In genomic region chr5:34628373-34628772, GRCh38 we compare ENCODE assay signal across 19 cellular contexts. TPM values are rescaled to one million over a fixed set of nuclear protein-coding genes. Genes with fewer than 3 reads are reported as not detected.
DNase-seq lines count a peak whose midpoint lies in the region; ATAC-seq, FAIRE-seq and TF ChIP-seq lines count a peak whose summit lies in the region.
"Had no signal": no experiment of that assay in that cellular context is flagged by ENCODE, and none has a peak within 500 bp of the region (broad histone marks: within the 10 kb centered on the region; RNA-seq: fewer than 3 reads in every experiment).

No MANE protein-coding gene starts in this region.

- no peak overlapping the region for H3K4me3 ChIP-seq in SK-N-SH (ENCODE audit: low read depth in 2 of 2, low read length in 1 of 2)
- H3K4me3 ChIP-seq in H1 (ENCODE audit: extremely low read depth in 1 of 4, insufficient read depth in 2 of 4, low read depth in 3 of 4, low read length in 4 of 4) = no peak overlapping the region
- H3K4me3 ChIP-seq in gastroesophageal sphincter = no peak overlapping the region
- H3K4me3 ChIP-seq: GM23338, SK-N-MC had no signal

- ATAC-seq in SK-N-SH treated with all-trans-retinoic acid at 6 μM for 48 hours (no peak), gastroesophageal sphincter (no peak), GM18498 (IDR thresholded peaks at IDR 0.05; ENCODE audit: unreplicated experiment) (no peak)
- ATAC-seq: GM23338 had no signal

- no peak overlapping the region for H3K56ac ChIP-seq in H1 (replicated peaks; ENCODE audit: insufficient read length, low read depth, low read length)

- no peak overlapping the region for H3K4ac ChIP-seq in H1 (replicated peaks; ENCODE audit: insufficient read length, low read depth, low read length)

- H3K4me3 Mint-ChIP-seq in neural crest cell = no peak overlapping the region
- H3K4me3 Mint-ChIP-seq: B cell, GM23338 had no signal

- H3K9me2 ChIP-seq in SK-N-SH = no peaks in the 10 kb centered on the region

- peaks cover 14% of the 10 kb centered on the region for H3K4me1 Mint-ChIP-seq in neural crest cell
- H3K4me1 Mint-ChIP-seq: B cell had no signal

- no peak overlapping the region for H3K23ac ChIP-seq in H1 (ENCODE audit: insufficient read length)

- H3K4me2 ChIP-seq in SK-N-SH (no peak overlapping the region), H1 (ENCODE audit: insufficient read depth in 1 of 2, low read depth in 2 of 2, low read length in 2 of 2) (no peak overlapping the region)
- H3K4me2 ChIP-seq: GM23338 had no signal

- CTCF ChIA-PET in SK-N-SH (lab: Yijun Ruan, JAX) = no interaction called here
- CTCF ChIA-PET in H1 (lab: Charles Lee; ENCODE audit: partially characterized antibody) = interaction anchor here (1.2 kb wide), 1 partner anchor 58 kb away, joined by 3 read pairs; no protein-coding TSS in a partner anchor

- no peaks in the 10 kb centered on the region for H3K79me1 ChIP-seq in H1 (ENCODE audit: low read depth, low read length)

- no peaks in the 10 kb centered on the region for H3K36me3 Mint-ChIP-seq in neural crest cell (ENCODE audit: low read depth)

- no peak overlapping the region for H2BK15ac ChIP-seq in H1 (ENCODE audit: low read length)

- no peak overlapping the region for H2BK120ac ChIP-seq in H1 (replicated peaks; ENCODE audit: low read depth, low read length)

- H3K4me1 ChIP-seq in SK-N-SH (ENCODE audit: control insufficient read depth in 1 of 2, insufficient read depth in 2 of 2, low read depth in 1 of 2, low read length in 1 of 2) = peaks cover 0 to 21% of the 10 kb centered on the region in 2 experiments; a peak in 1 of 4 replicates
- peaks cover 0 to 9% (median under 1%) of the 10 kb centered on the region in 4 experiments; a peak in 2 of 7 replicates for H3K4me1 ChIP-seq in H1 (replicated peaks in 1 of 4; ENCODE audit: control insufficient read depth in 3 of 4, insufficient read depth in 4 of 4, low read length in 3 of 4)
- H3K4me1 ChIP-seq in gastroesophageal sphincter = no peaks in the 10 kb centered on the region

- H3K18ac ChIP-seq in H1 (ENCODE audit: extremely low read depth, low read length) = no peak overlapping the region

- peak overlapping the region; percentile 29; the same call in 1 of the 2 replicates for H3K9ac ChIP-seq in SK-N-SH
- no peak overlapping the region for H3K9ac ChIP-seq in H1 (replicated peaks in 1 of 4; ENCODE audit: extremely low read depth in 1 of 4, low read depth in 3 of 4, low read length in 3 of 4)

- H3K27me3 ChIP-seq in SK-N-SH (ENCODE audit: insufficient read depth) = no peaks in the 10 kb centered on the region
- no peaks in the 10 kb centered on the region for H3K27me3 ChIP-seq in H1 (replicated peaks in 1 of 4; ENCODE audit: control insufficient read depth in 3 of 4, extremely low read depth in 1 of 4, insufficient read depth in 3 of 4, low read length in 3 of 4)
- H3K27me3 ChIP-seq in gastroesophageal sphincter = no peaks in the 10 kb centered on the region

- H3K27ac Mint-ChIP-seq in neural crest cell (ENCODE audit: unreplicated experiment) = peak overlapping the region; percentile 31
- H3K27ac Mint-ChIP-seq: B cell, GM23338 had no signal

- no peak overlapping the region for H4K5ac ChIP-seq in H1 (ENCODE audit: insufficient read length, low read depth, low read length)

- no peak overlapping the region for H2BK12ac ChIP-seq in H1 (ENCODE audit: low read depth, low read length)

- H2AFZ ChIP-seq in SK-N-SH (ENCODE audit: low read depth) (0 out of 2 replicates have a peak overlapping the region, but pooled peaks have one; percentile 56), H1 (ENCODE audit: low read length) (no peak overlapping the region)
- H2AFZ ChIP-seq: GM23338 had no signal

- no peak overlapping the region for H4K91ac ChIP-seq in H1 (replicated peaks; ENCODE audit: insufficient read length, low read length)

- TF ChIP-seq EP300 in SK-N-SH (IDR thresholded peaks at IDR 0.05; ENCODE audit: borderline replicate concordance in 1 of 2, low read depth in 1 of 2, low read length in 1 of 2) (no peak), H1 (IDR thresholded peaks at IDR 0.05; ENCODE audit: borderline replicate concordance in 1 of 2, low read depth in 2 of 2, low read length in 2 of 2) (no peak), gastroesophageal sphincter (IDR thresholded peaks at IDR 0.05) (no peak)

- H3K9me3 ChIP-seq in SK-N-SH (no peaks in the 10 kb centered on the region), H1 (ENCODE audit: insufficient read depth in 2 of 2, low read depth in 1 of 2, low read length in 1 of 2) (peaks cover 0 to 6% of the 10 kb centered on the region in 2 experiments; a peak in 1 of 4 replicates), gastroesophageal sphincter (peaks cover 0 to 10% (median 0%) of the 10 kb centered on the region in 3 donors)

- H3F3A ChIP-seq in SK-N-SH (replicated peaks; ENCODE audit: insufficient read depth) = peaks cover 16% of the 10 kb centered on the region

- H2AK5ac ChIP-seq in H1 (ENCODE audit: low read depth, low read length) = no peak overlapping the region

- no peak overlapping the region for H4K8ac ChIP-seq in H1 (ENCODE audit: extremely low read depth, insufficient read depth, low read length)

- H3K79me2 ChIP-seq in SK-N-SH (ENCODE audit: insufficient read depth) = no peaks in the 10 kb centered on the region
- no peaks in the 10 kb centered on the region for H3K79me2 ChIP-seq in H1 (ENCODE audit: control insufficient read depth in 1 of 2, insufficient read depth in 2 of 2, low read length in 2 of 2)

- TF ChIP-seq RAD21 in SK-N-SH (IDR thresholded peaks at IDR 0.05; ENCODE audit: low read length) = no peak
- no peak for TF ChIP-seq RAD21 in H1 (IDR thresholded peaks at IDR 0.05 in 1 of 2, conservative IDR thresholded peaks at IDR 0.05 in 1 of 2; ENCODE audit: low read depth in 2 of 2, low read length in 2 of 2)

- H3K27ac ChIP-seq in SK-N-SH (ENCODE audit: low read depth in 2 of 2, low read length in 1 of 2) = peak overlapping the region in 1 of 2 experiments; percentile 61; a peak in 2 of 4 replicates
- no peak overlapping the region for H3K27ac ChIP-seq in H1 (ENCODE audit: low read depth, low read length)
- H3K27ac ChIP-seq in gastroesophageal sphincter = no peak overlapping the region
- H3K27ac ChIP-seq: 22Rv1, SK-N-MC had no signal

- no peak for TF ChIP-seq CTCF in SK-N-SH (IDR thresholded peaks at IDR 0.05)
- TF ChIP-seq CTCF in H1 (IDR thresholded peaks at IDR 0.05; ENCODE audit: control extremely low read depth in 1 of 3, insufficient read depth in 1 of 3, low read depth in 1 of 3, low read length in 3 of 3) = no peak
- TF ChIP-seq CTCF in neural crest cell (conservative IDR thresholded peaks at IDR 0.05) = no peak
- TF ChIP-seq CTCF in gastroesophageal sphincter (IDR thresholded peaks at IDR 0.05) = no peak

- FAIRE-seq in H1 (lab: Jason Lieb, UNC) = no peak

- H2BK20ac ChIP-seq in H1 (ENCODE audit: low read length) = no peak overlapping the region

- WGBS in SK-N-SH (ENCODE audit: low lambda C conversion rate) = 72% methylated on average over 3 of the region's 3 CpGs
- WGBS in H1 (ENCODE audit: extremely low coverage in 1 of 2, insufficient coverage in 1 of 2, insufficient read length in 1 of 2, insufficient replicate concordance in 2 of 2, low coverage in 1 of 2, low lambda C conversion rate in 2 of 2, missing lambda C conversion rate in 1 of 2), 2 experiments = 80% methylated on average over 3 of the region's 3 CpGs; no CpG with 5 or more reads in 1 of the 2 experiments
- 87 to 91% methylated on average over 3 of the region's 3 CpGs for WGBS in gastroesophageal sphincter (ENCODE audit: low coverage in 1 of 2), 2 donors

- DNase-seq in SK-N-SH (no peak), H1 (ENCODE audit: low read depth in 1 of 2, low spot score in 2 of 2) (no peak), neural crest cell (ENCODE audit: low read depth, low spot score) (no peak), dermis blood vessel endothelial cell (no peak), cortex of kidney (lab: John Stamatoyannopoulos, UW) (no peak)
- DNase-seq: DND-41, NCI-H1417 treated with DMSO at 0.1 percent for 48 hours, NCI-H187 treated with DMSO at 0.1 percent for 48 hours, NCI-H524, NCI-H82, OCI-M1, Right ventricle myocardium superior had no signal

- H3K27me3 Mint-ChIP-seq in neural crest cell (ENCODE audit: low read depth) = no peaks in the 10 kb centered on the region
- H3K27me3 Mint-ChIP-seq: B cell had no signal

- H3K36me3 ChIP-seq in SK-N-SH (replicated peaks in 1 of 2; ENCODE audit: control insufficient read depth in 1 of 2, insufficient read depth in 2 of 2, low read length in 1 of 2) = no peaks in the 10 kb centered on the region
- H3K36me3 ChIP-seq in H1 (ENCODE audit: control insufficient read depth in 2 of 4, insufficient read depth in 4 of 4, low read length in 3 of 4) = no peaks in the 10 kb centered on the region
- H3K36me3 ChIP-seq in gastroesophageal sphincter = no peaks in the 10 kb centered on the region

- no peaks in the 10 kb centered on the region for H3K23me2 ChIP-seq in H1 (ENCODE audit: low read depth, low read length)

- POLR2A ChIA-PET in SK-N-SH (lab: Yijun Ruan, JAX) (no interaction called here), H1 (lab: Charles Lee; ENCODE audit: partially characterized antibody) (no interaction called here)

- H2BK5ac ChIP-seq in H1 (ENCODE audit: low read depth, low read length) = no peak overlapping the region

- TF ChIP-seq POLR2A in H1 (IDR thresholded peaks at IDR 0.05; ENCODE audit: control extremely low read depth in 1 of 2, low read depth in 2 of 2, low read length in 2 of 2) (no peak), gastroesophageal sphincter (IDR thresholded peaks at IDR 0.05) (no peak)

- no peak overlapping the region for H3K14ac ChIP-seq in H1 (ENCODE audit: insufficient read length)

- no peaks in the 10 kb centered on the region for H3K9me3 Mint-ChIP-seq in neural crest cell

- H4K20me1 ChIP-seq in SK-N-SH (ENCODE audit: insufficient read depth) (no peaks in the 10 kb centered on the region), H1 (replicated peaks in 1 of 2; ENCODE audit: control insufficient read depth in 1 of 2, insufficient read depth in 2 of 2, low read length in 2 of 2) (no peaks in the 10 kb centered on the region)

TF ChIP-seq in H1, 55 proteins besides CTCF, POLR2A, EP300 and RAD21 (continues in another document):
- no peak for TF ChIP-seq SIRT6 (IDR thresholded peaks at IDR 0.05; ENCODE audit: low read length)

RNA-seq across cellular contexts. Expression of gene RAI14, which starts 27.8 kb away (rescaled TPM):
- 53.2 and 59.5 TPM in 2 replicates for polyA plus RNA-seq in SK-N-SH (2012; rRNA removed)
- 59.7 and 67.7 TPM in 2 replicates for polyA plus RNA-seq in SK-N-SH (2012; cell fraction: cytosol; rRNA removed)
- 61.9 and 72.1 TPM in 2 replicates for polyA plus RNA-seq in SK-N-SH (2012; cell fraction: nucleus; rRNA removed)
- 210 and 216 TPM in 2 replicates for total RNA-seq in H1 (2021; fragmentation: NEBNext Ultra II Directional; extraction: Animal tissue kit (Norgen Biotek cat#: 25700))
- polyA plus RNA-seq in H1 (2011; rRNA removed) = 48.4 and 54.7 TPM in 2 replicates
- 85.7 TPM for polyA plus RNA-seq in H1 (2011; cell fraction: cytosol; rRNA removed)
- 309 TPM for polyA plus RNA-seq in H1 (2011; cell fraction: nucleus; rRNA removed)
- 92.2 to 129 TPM (median 115 TPM) in 4 replicates for polyA plus RNA-seq in H1 (2012, experiment 1 of 2)
- polyA plus RNA-seq in H1 (2012, experiment 2 of 2) = 5.2 TPM
- 122 TPM for polyA plus RNA-seq in H1 (2013, experiment 1 of 2)
- polyA plus RNA-seq in H1 (2013, experiment 2 of 2) = 118 TPM
- polyA minus RNA-seq in H1 (2011; rRNA and poly(A)+ RNA removed) = 477 and 553 TPM in 2 replicates
- polyA minus RNA-seq in H1 (2011; cell fraction: cytosol; rRNA and poly(A)+ RNA removed) = 88.9 TPM
- 219 TPM for polyA minus RNA-seq in H1 (2011; cell fraction: nucleus; rRNA and poly(A)+ RNA removed)
- 82.7 and 92.7 TPM in 2 replicates for total RNA-seq in neural crest cell
- 100 to 1,000 TPM in 1 of 4 donors, 10 to 100 TPM in 3; 45.8 to 143 (median 80.5) TPM for total RNA-seq in gastroesophageal sphincter
- total RNA-seq in dermis blood vessel endothelial cell = 204 and 257 TPM in 2 replicates
